ENCODE assay signal across 13 cellular contexts in genomic region chr18:25650201-25650941, GRCh38.
DNase-seq lines count a peak whose midpoint lies in the region; ATAC-seq, FAIRE-seq and TF ChIP-seq lines count a peak whose summit lies in the region.
"Had no signal": no experiment of that assay in that cellular context is flagged by ENCODE, and none has a peak within 500 bp of the region (broad histone marks: within the 10 kb centered on the region; RNA-seq: fewer than 3 reads in every experiment).

No MANE protein-coding gene starts in this region.

- no peaks in the 10 kb centered on the region for H3F3A ChIP-seq in PC-3 (ENCODE audit: low read length, unreplicated experiment)

- CTCF ChIA-PET in PC-3 (lab: Charles Lee): no interaction called here

- no peaks in the 10 kb centered on the region for H3K79me2 ChIP-seq in PC-3 (ENCODE audit: low read length)

- no TSS peak for BruUV-seq in PC-3 (replicated peaks; lab: Mats Ljungman, UMichigan)

- no peak overlapping the region for H3K4me2 ChIP-seq in PC-3 (ENCODE audit: low read length)
- H3K4me2 ChIP-seq: A549 had no signal

- POLR2A ChIA-PET in PC-3 (lab: Charles Lee; ENCODE audit: unreplicated experiment): no interaction called here

- no peaks in the 10 kb centered on the region for H3K9me2 ChIP-seq in PC-3 (replicated peaks; ENCODE audit: low read length)

- H3K36me3 ChIP-seq in adipocyte (ENCODE audit: control insufficient read depth, insufficient read depth, low read length, severe bottlenecking): no peaks in the 10 kb centered on the region
- H3K36me3 ChIP-seq in PC-3 (ENCODE audit: low read depth, low read length): no peaks in the 10 kb centered on the region
- H3K36me3 ChIP-seq: tibial nerve had no signal

- no peak overlapping the region for H2AFZ ChIP-seq in PC-3 (ENCODE audit: low read length)

- H3K27ac ChIP-seq in PC-3 (ENCODE audit: low read length): no peak overlapping the region
- H3K27ac ChIP-seq: A549, tibial nerve had no signal

- no peak overlapping the region for H3K4me3 ChIP-seq in adipocyte (ENCODE audit: low read length)
- no peak overlapping the region for H3K4me3 ChIP-seq in PC-3 (ENCODE audit: low read length)
- H3K4me3 ChIP-seq: A549, lung, tibial nerve had no signal

- no peak for ATAC-seq in GM19455 (IDR thresholded peaks at IDR 0.05; ENCODE audit: unreplicated experiment)
- ATAC-seq in PC-3: no peak
- ATAC-seq in GM18873 (IDR thresholded peaks at IDR 0.05; ENCODE audit: low FRiP score, unreplicated experiment): no peak
- ATAC-seq: A549, HCT116 had no signal

- no peaks in the 10 kb centered on the region for H3K9me3 ChIP-seq in adipocyte (ENCODE audit: control insufficient read depth, low read length)
- no peaks in the 10 kb centered on the region for H3K9me3 ChIP-seq in PC-3 (ENCODE audit: low read length)
- H3K9me3 ChIP-seq: A549, tibial nerve had no signal

- H4K20me1 ChIP-seq in PC-3 (ENCODE audit: low read length): no peaks in the 10 kb centered on the region

- no peak for TF ChIP-seq CTCF in PC-3 (conservative IDR thresholded peaks at IDR 0.05; ENCODE audit: low read depth, low read length)

- no peaks in the 10 kb centered on the region for H3K27me3 ChIP-seq in adipocyte (replicated peaks; ENCODE audit: control insufficient read depth, insufficient read depth, low read length)
- H3K27me3 ChIP-seq in PC-3 (ENCODE audit: low read length): no peaks in the 10 kb centered on the region
- H3K27me3 ChIP-seq: tibial nerve had no signal

- intact Hi-C loops in PC-3 (cut with micrococcal nuclease): no loop called here

- H3K9ac ChIP-seq in adipocyte (ENCODE audit: low read length) (no peak overlapping the region), PC-3 (ENCODE audit: low read length) (no peak overlapping the region)

- DNase-seq in NCI-H2171 treated with DMSO at 0.1 percent for 48 hours (lab: John Stamatoyannopoulos, UW) (peak; percentile 15), NCI-H2171 (lab: John Stamatoyannopoulos, UW) (no peak), adipocyte (ENCODE audit: low read depth) (peak; percentile 76), hepatic stellate cell (ENCODE audit: low spot score) (peak; percentile 36), urothelium cell line (ENCODE audit: low spot score) (peak; percentile 39), PC-3 (no peak)
- DNase-seq: T-helper 2 cell had no signal

- FAIRE-seq in urothelium cell line (lab: Jason Lieb, UNC): no peak
- FAIRE-seq: A549 had no signal

- peaks cover 26% of the 10 kb centered on the region for H3K4me1 ChIP-seq in adipocyte (ENCODE audit: control insufficient read depth, insufficient read depth, low read length)
- no peaks in the 10 kb centered on the region for H3K4me1 ChIP-seq in PC-3 (ENCODE audit: insufficient read depth, low read length)
- H3K4me1 ChIP-seq: A549, tibial nerve had no signal

Comparison
In these comparisons a context has a peak if more than half of its experiments do, and no peak if none do; other contexts are left out.
1. DNase-seq: peak in NCI-H2171 treated with DMSO at 0.1 percent for 48 hours (single experiment), adipocyte (single experiment), hepatic stellate cell (single experiment) and urothelium cell line (single experiment); none in NCI-H2171 (single experiment) and PC-3 (single experiment).